In genomic region chr19:1259873-1260748, GRCh38 we compare ENCODE assay signal across 1 cellular context.
TF ChIP-seq lines count a peak whose summit lies in the region.

No MANE protein-coding gene starts in this region.

TF ChIP-seq in K562, 482 proteins besides CTCF, POLR2A, EP300 and RAD21 (continued from another document):
- TF ChIP-seq ZNF512 (tag; IDR thresholded peaks at IDR 0.05) (no peak), TCF7 (IDR thresholded peaks at IDR 0.05; ENCODE audit: borderline replicate concordance) (no peak), RCOR1 (IDR thresholded peaks at IDR 0.05; ENCODE audit: borderline replicate concordance in 1 of 2, low read depth in 2 of 2, low read length in 2 of 2) (peak in 1 of 2 experiments; percentile 69; a peak in 1 of 4 replicates), CREBBP (IDR thresholded peaks at IDR 0.05; ENCODE audit: low read depth, low read length) (no peak), HDAC2 (IDR thresholded peaks at IDR 0.05) (peak; percentile 45), ETV1 (tag; conservative IDR thresholded peaks at IDR 0.05; ENCODE audit: low read depth) (0 out of 2 replicates have a peak, but pooled peaks have one; percentile 36)
